In genomic region chr1:156742017-156742416, GRCh38 we compare ENCODE assay signal across 1 cellular context.
TF ChIP-seq lines count a peak whose summit lies in the region.

No MANE protein-coding gene starts in this region.

TF ChIP-seq in GM23338, 12 proteins besides CTCF, POLR2A, EP300 and RAD21 (continued from another document):
- TF ChIP-seq ETS1 (IDR thresholded peaks at IDR 0.05) = no peak
- no peak for TF ChIP-seq JUNB (IDR thresholded peaks at IDR 0.05; ENCODE audit: unreplicated experiment)
- no peak for TF ChIP-seq CREB1 (CRISPR knock-in tag; IDR thresholded peaks at IDR 0.05; ENCODE audit: low read depth)
- TF ChIP-seq REST (IDR thresholded peaks at IDR 0.05; ENCODE audit: unreplicated experiment) = no peak
- no peak for TF ChIP-seq STAT1 (IDR thresholded peaks at IDR 0.05; ENCODE audit: unreplicated experiment)
- TF ChIP-seq ZNF114 (CRISPR knock-in tag; IDR thresholded peaks at IDR 0.05) = no peak
- TF ChIP-seq ZNF462 (CRISPR knock-in tag; IDR thresholded peaks at IDR 0.05) = no peak
- no peak for TF ChIP-seq EZH2 (IDR thresholded peaks at IDR 0.05; ENCODE audit: low read depth, unreplicated experiment)
